8 cellular contexts compared by ENCODE assay signal in genomic region chr10:94361161-94361794, GRCh38.
DNase-seq lines count a peak whose midpoint lies in the region; ATAC-seq and TF ChIP-seq lines count a peak whose summit lies in the region.

No MANE protein-coding gene starts in this region.

- no peak overlapping the region for H3K27ac Mint-ChIP-seq in nephron

- H3K9ac ChIP-seq in ES-I3 (ENCODE audit: low read depth, low read length): 0 out of 2 replicates have a peak overlapping the region, but pooled peaks have one; percentile 92

- H3K4me3 ChIP-seq in NB4 (ENCODE audit: low read depth, low read length) (peak overlapping the region; percentile 96), cardiac fibroblast (replicated peaks in 1 of 2; ENCODE audit: low read depth in 2 of 2, low read length in 2 of 2) (peak overlapping the region in 1 of 2 donors; percentile 88)

- H3K27me3 Mint-ChIP-seq in nephron (ENCODE audit: low read depth): peaks cover 5% of the 10 kb centered on the region

- peaks cover 11% of the 10 kb centered on the region for H3K4me1 ChIP-seq in ES-I3 (ENCODE audit: insufficient read depth, low read length)

- peak; percentile 33 for DNase-seq in NB4 (ENCODE audit: low read depth)
- DNase-seq in cardiac fibroblast (ENCODE audit: low read depth in 2 of 2): peak; percentile 31 to 34
- no peak for DNase-seq in NCI-H345 treated with DMSO at 0.1 percent for 48 hours (lab: John Stamatoyannopoulos, UW; ENCODE audit: unreplicated experiment)

- H3K9me3 Mint-ChIP-seq in nephron: no peaks in the 10 kb centered on the region

- TF ChIP-seq POLR2A in NB4 (IDR thresholded peaks at IDR 0.05; ENCODE audit: extremely low read depth, insufficient read length): no peak

- no peak for ATAC-seq in HG02610 (IDR thresholded peaks at IDR 0.05; ENCODE audit: unreplicated experiment)
- ATAC-seq in HG02884 (IDR thresholded peaks at IDR 0.05; ENCODE audit: unreplicated experiment): no peak
- no peak for ATAC-seq in GM18909 (IDR thresholded peaks at IDR 0.05; ENCODE audit: poor library complexity, unreplicated experiment)

- peaks cover 34% of the 10 kb centered on the region for H3K36me3 Mint-ChIP-seq in nephron (ENCODE audit: low read depth)

- H3K4me3 Mint-ChIP-seq in nephron: peak overlapping the region; percentile 91 to 99 (median 97)

- TF ChIP-seq CTCF in NB4 (IDR thresholded peaks at IDR 0.05; ENCODE audit: low read depth, low read length): no peak
- no peak for TF ChIP-seq CTCF in cardiac fibroblast (IDR thresholded peaks at IDR 0.05; ENCODE audit: low read depth, low read length)
- no peak for TF ChIP-seq CTCF in nephron (IDR thresholded peaks at IDR 0.05; ENCODE audit: unreplicated experiment in 3 of 3)

- H3K4me1 Mint-ChIP-seq in nephron: peaks cover 32% of the 10 kb centered on the region

- peaks cover 4% of the 10 kb centered on the region; the same call in 1 of the 2 replicates for H3K36me3 ChIP-seq in ES-I3 (ENCODE audit: insufficient read depth, low read length)

- no peaks in the 10 kb centered on the region for H3K9me3 ChIP-seq in ES-I3 (ENCODE audit: control insufficient read depth, insufficient read depth, low read length)
